Comparison of ENCODE assay signal across 9 cellular contexts in the genomic region with DNA sequence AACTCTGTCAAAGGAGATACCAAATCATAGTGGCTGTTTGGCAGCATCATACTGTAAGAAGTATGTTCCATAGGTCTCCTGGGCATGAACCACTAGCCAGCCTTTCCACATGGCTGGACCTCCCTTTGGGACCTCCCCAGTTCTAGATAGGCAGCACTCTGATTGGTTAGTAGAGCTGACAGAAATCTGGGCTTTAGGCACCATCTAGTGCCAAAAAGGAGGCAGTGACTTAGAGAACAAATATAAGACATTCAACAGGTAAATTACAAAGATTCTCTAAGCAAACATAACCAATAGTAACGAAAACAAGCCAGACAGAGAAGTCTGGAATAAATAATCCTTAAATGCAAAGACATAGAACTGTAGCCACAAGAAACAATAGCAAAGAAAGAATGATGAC.
DNase-seq lines count a peak whose midpoint lies in the region; ATAC-seq, FAIRE-seq and TF ChIP-seq lines count a peak whose summit lies in the region.
"Had no signal": no experiment of that assay in that cellular context is flagged by ENCODE, and none has a peak within 500 bp of the region (broad histone marks: within the 10 kb centered on the region; RNA-seq: fewer than 3 reads in every experiment).

No MANE protein-coding gene starts in this region.

- H3K9ac ChIP-seq in IMR-90 (ENCODE audit: low read depth, low read length): no peak overlapping the region

- no peak overlapping the region for H3K23ac ChIP-seq in IMR-90 (ENCODE audit: low read depth, low read length)

- no peak overlapping the region for H2BK5ac ChIP-seq in IMR-90 (ENCODE audit: low read depth, low read length, poor library complexity, severe bottlenecking)

- H3K4me2 ChIP-seq in IMR-90 (ENCODE audit: low read depth, low read length): no peak overlapping the region

- H3K14ac ChIP-seq in IMR-90 (replicated peaks; ENCODE audit: low read depth, low read length): no peak overlapping the region

- H3K27me3 ChIP-seq in IMR-90 (ENCODE audit: control insufficient read depth, insufficient read depth, low read length) (no peaks in the 10 kb centered on the region), adrenal gland (no peaks in the 10 kb centered on the region), tibial nerve (no peaks in the 10 kb centered on the region)

- DNase-seq in Caki2 (ENCODE audit: low read depth) (peak; percentile 37), IMR-90 (peak; percentile 34), adrenal gland (no peak), left colon (no peak), GM12891 (ENCODE audit: insufficient read length, low spot score) (no peak), tibial nerve (ENCODE audit: low spot score in 2 of 2) (no peak), amygdala (lab: John Stamatoyannopoulos, UW) (no peak), midbrain (lab: John Stamatoyannopoulos, UW) (no peak)

- BruUV-seq in IMR-90 (replicated peaks; lab: Mats Ljungman, UMichigan): no TSS peak

- in situ Hi-C loops in Caki2 (cut with HindIII; ENCODE audit: low pct_unique_long_range_greater_than_20kb, low sequenced_read_pairs) (no loop called here), IMR-90 (cut with MboI; ENCODE audit: low sequenced_read_pairs) (loop anchor here (25.0 kb wide), 1 partner anchor 308 kb away; no protein-coding TSS in a partner anchor)

- no peak overlapping the region for H4K91ac ChIP-seq in IMR-90 (ENCODE audit: insufficient read depth, low read depth, low read length)

- no peak overlapping the region for H3K27ac ChIP-seq in IMR-90 (ENCODE audit: insufficient read depth, low read length)
- no peak overlapping the region for H3K27ac ChIP-seq in adrenal gland
- no peak overlapping the region for H3K27ac ChIP-seq in tibial nerve
- H3K27ac ChIP-seq: SK-N-MC had no signal

- H2BK20ac ChIP-seq in IMR-90 (ENCODE audit: low read depth, low read length): no peak overlapping the region

- TF ChIP-seq POLR2A in IMR-90 (IDR thresholded peaks at IDR 0.05; ENCODE audit: low read depth, low read length) (no peak), adrenal gland (IDR thresholded peaks at IDR 0.05) (no peak), GM12891 (IDR thresholded peaks at IDR 0.05; ENCODE audit: low read depth, low read length) (no peak), tibial nerve (IDR thresholded peaks at IDR 0.05) (no peak)

- dilution Hi-C loops in IMR-90 (cut with HindIII; ENCODE audit: low sequenced_read_pairs, unreplicated experiment): no loop called here

- H2BK120ac ChIP-seq in IMR-90 (ENCODE audit: low read depth, low read length): no peak overlapping the region

- no peaks in the 10 kb centered on the region for H4K20me1 ChIP-seq in IMR-90 (ENCODE audit: insufficient read depth, low read length)

- H3K4me3 ChIP-seq in IMR-90 (ENCODE audit: insufficient read depth, low read depth, low read length): no peak overlapping the region
- H3K4me3 ChIP-seq in adrenal gland: no peak overlapping the region
- no peak overlapping the region for H3K4me3 ChIP-seq in tibial nerve
- H3K4me3 ChIP-seq: SK-N-MC had no signal

- no peaks in the 10 kb centered on the region for H3K9me1 ChIP-seq in IMR-90 (ENCODE audit: insufficient read depth, low read length)

- peak; percentile 45 for TF ChIP-seq RAD21 in IMR-90 (IDR thresholded peaks at IDR 0.05; ENCODE audit: low read length)

- no peak overlapping the region for H2AFZ ChIP-seq in IMR-90 (replicated peaks; ENCODE audit: low read length, poor library complexity)

- no peak overlapping the region for H4K8ac ChIP-seq in IMR-90 (ENCODE audit: low read depth in 2 of 2, low read length in 2 of 2)

- H4K5ac ChIP-seq in IMR-90 (ENCODE audit: low read depth, low read length): no peak overlapping the region

- TF ChIP-seq CTCF in IMR-90 (conservative IDR thresholded peaks at IDR 0.05; ENCODE audit: low read depth, low read length) (peak; percentile 34; the same call in 1 of the 2 replicates), adrenal gland (IDR thresholded peaks at IDR 0.05) (peak in 4 of 6 experiments; percentile 25 to 35 (median 28)), tibial nerve (IDR thresholded peaks at IDR 0.05) (no peak)

- no peaks in the 10 kb centered on the region for H3K36me3 ChIP-seq in IMR-90 (ENCODE audit: control insufficient read depth, insufficient read depth, low read length)
- H3K36me3 ChIP-seq in adrenal gland (replicated peaks in 1 of 2): no peaks in the 10 kb centered on the region
- H3K36me3 ChIP-seq in tibial nerve: no peaks in the 10 kb centered on the region

- CTCF ChIA-PET in IMR-90 (lab: Yijun Ruan, JAX): no interaction called here

- intact Hi-C loops in IMR-90 (cut with micrococcal nuclease) (loop anchor here (10.0 kb wide), 1 partner anchor 306 kb away; no protein-coding TSS in a partner anchor), adrenal gland (cut with DNase I) (no loop called here), left colon (cut with DNase I, micrococcal nuclease) (no loop called here)

- 0 out of 2 replicates have a peak, but pooled peaks have one; percentile 17 for ATAC-seq in IMR-90 (ENCODE audit: low read depth)
- peak; percentile 82 for ATAC-seq in left colon

- H3K9me3 ChIP-seq in IMR-90 (ENCODE audit: control insufficient read depth, insufficient read depth, low read length): no peaks in the 10 kb centered on the region
- no peaks in the 10 kb centered on the region for H3K9me3 ChIP-seq in adrenal gland (replicated peaks in 1 of 3)
- H3K9me3 ChIP-seq in tibial nerve: peaks cover 0 to 11% (median 0%) of the 10 kb centered on the region in 4 donors

- POLR2A ChIA-PET in IMR-90 (lab: Charles Lee; ENCODE audit: unreplicated experiment): no interaction called here

- TF ChIP-seq EP300 in tibial nerve (IDR thresholded peaks at IDR 0.05): no peak

- no peak overlapping the region for H2BK15ac ChIP-seq in IMR-90 (ENCODE audit: low read depth, low read length)

- no peak overlapping the region for H2AK5ac ChIP-seq in IMR-90 (ENCODE audit: low read depth, low read length)

- no peak overlapping the region for H3K4ac ChIP-seq in IMR-90 (ENCODE audit: low read depth, low read length)

- no peak overlapping the region for H2AK9ac ChIP-seq in IMR-90 (replicated peaks; ENCODE audit: low read depth, low read length, poor library complexity)

- H3K4me1 ChIP-seq in IMR-90 (ENCODE audit: control insufficient read depth, insufficient read depth, low read length) (no peaks in the 10 kb centered on the region), adrenal gland (replicated peaks in 1 of 2) (no peaks in the 10 kb centered on the region), tibial nerve (no peaks in the 10 kb centered on the region)

- H3K18ac ChIP-seq in IMR-90 (ENCODE audit: low read depth, low read length): no peak overlapping the region

- no peak overlapping the region for H3K56ac ChIP-seq in IMR-90 (ENCODE audit: extremely low read depth, insufficient read depth, low read length)

- no CpG with 5 or more reads among the region's 1 CpG for WGBS in IMR-90 (ENCODE audit: extremely low coverage in 2 of 2, insufficient read length in 1 of 2), 2 experiments
- WGBS in adrenal gland, 4 donors: 73 to 88% (median 78%) methylated on average over 1 of the region's 1 CpG
- WGBS in tibial nerve, 2 donors: 86 to 97% methylated on average over 1 of the region's 1 CpG

- H3K79me1 ChIP-seq in IMR-90 (ENCODE audit: low read depth in 1 of 2, low read length in 2 of 2): no peaks in the 10 kb centered on the region

- no peak for FAIRE-seq in GM12891 (lab: Jason Lieb, UNC)

TF ChIP-seq in IMR-90, 13 proteins besides CTCF, POLR2A, EP300 and RAD21:
- TF ChIP-seq RCOR1 (IDR thresholded peaks at IDR 0.05; ENCODE audit: insufficient replicate concordance, low read length) (no peak), SMC3 (IDR thresholded peaks at IDR 0.05; ENCODE audit: low read depth, low read length) (0 out of 2 replicates have a peak, but pooled peaks have one; percentile 11)

TF ChIP-seq in GM12891, 5 proteins besides CTCF, POLR2A, EP300 and RAD21:
- TF ChIP-seq PAX5 (IDR thresholded peaks at IDR 0.05; ENCODE audit: insufficient read depth, low read length, severe bottlenecking) (no peak), SPI1 (IDR thresholded peaks at IDR 0.05; ENCODE audit: low read depth, low read length) (no peak), TAF1 (IDR thresholded peaks at IDR 0.05; ENCODE audit: low read depth, low read length) (no peak), POU2F2 (IDR thresholded peaks at IDR 0.05; ENCODE audit: low read depth, low read length) (no peak), POLR2AphosphoS5 (IDR thresholded peaks at IDR 0.05; ENCODE audit: low read depth, low read length) (no peak)

Comparison
In these comparisons a context has a peak if more than half of its experiments do, and no peak if none do; other contexts are left out.
1. DNase-seq: peak in Caki2 (single experiment) and IMR-90 (single experiment); none in adrenal gland (0 of 7), left colon (0 of 2), GM12891 (single experiment), tibial nerve (0 of 2), amygdala (0 of 56) and midbrain (single experiment).
2. CTCF ChIP-seq: peak in IMR-90 (single experiment) and adrenal gland (4 of 6); none in tibial nerve (0 of 5).